In genomic region chr19:44984005-44984404, GRCh38 we compare ENCODE assay signal across 23 cellular contexts. TPM values are rescaled to one million over a fixed set of nuclear protein-coding genes. Genes with fewer than 3 reads are reported as not detected.
DNase-seq lines count a peak whose midpoint lies in the region; ATAC-seq and TF ChIP-seq lines count a peak whose summit lies in the region.
"Had no signal": no experiment of that assay in that cellular context is flagged by ENCODE, and none has a peak within 500 bp of the region (broad histone marks: within the 10 kb centered on the region; RNA-seq: fewer than 3 reads in every experiment).

No MANE protein-coding gene starts in this region.

- H3K36me3 ChIP-seq in neuronal stem cell (replicated peaks in 1 of 2; ENCODE audit: control insufficient read depth in 2 of 2, insufficient read depth in 2 of 2, low read length in 2 of 2) (peaks cover 18 to 84% of the 10 kb centered on the region in 2 donors), mucosa of descending colon (ENCODE audit: low read depth) (no peaks in the 10 kb centered on the region)

- in situ Hi-C loops in GM13977 (cut with MboI; ENCODE audit: low pct_unique_long_range_greater_than_20kb, low sequenced_read_pairs, unreplicated experiment): no loop called here

- H2AFZ ChIP-seq in neuronal stem cell (ENCODE audit: low read length): no peak overlapping the region
- H2AFZ ChIP-seq: GM23338 had no signal

- H3K4me3 ChIP-seq in HL-60 (replicated peaks; ENCODE audit: insufficient read depth, low read length) (no peak overlapping the region), neuronal stem cell (ENCODE audit: low read length in 2 of 2) (no peak overlapping the region), mucosa of descending colon (no peak overlapping the region)
- H3K4me3 ChIP-seq: GM23338, K562, Peyer's patch had no signal

- no peak overlapping the region for H2BK120ac ChIP-seq in neuronal stem cell (ENCODE audit: low read depth, low read length)

- H2BK15ac ChIP-seq in neuronal stem cell (ENCODE audit: low read length): no peak overlapping the region

- H3K4me1 ChIP-seq in neuronal stem cell (ENCODE audit: control insufficient read depth in 2 of 2, insufficient read depth in 1 of 2, low read depth in 1 of 2, low read length in 2 of 2): no peaks in the 10 kb centered on the region
- no peaks in the 10 kb centered on the region for H3K4me1 ChIP-seq in mucosa of descending colon (ENCODE audit: low read depth)
- H3K4me1 ChIP-seq: Peyer's patch had no signal

- no peak overlapping the region for H3K4me2 ChIP-seq in neuronal stem cell (ENCODE audit: insufficient read depth, low read length, poor library complexity, severe bottlenecking)
- H3K4me2 ChIP-seq: GM23338 had no signal

- peaks cover 24% of the 10 kb centered on the region for H3K4me1 Mint-ChIP-seq in dendritic cell treated with granulocyte-macrophage colony-stimulating factor and Interleukin-4, amounts not matched to agents 40 ng/mL and 50 ng/mL, for 4 days (ENCODE audit: low read depth)
- H3K4me1 Mint-ChIP-seq: GM23338 had no signal

- H3K23ac ChIP-seq in neuronal stem cell (ENCODE audit: low read depth, low read length, poor library complexity): no peak overlapping the region

- H2BK5ac ChIP-seq in neuronal stem cell (ENCODE audit: low read length): no peak overlapping the region

- peak overlapping the region; percentile 39 for H3K27ac ChIP-seq in HL-60 (replicated peaks)
- no peak overlapping the region for H3K27ac ChIP-seq in neuronal stem cell (replicated peaks; ENCODE audit: low read length)
- H3K27ac ChIP-seq: C4-2B, Peyer's patch had no signal

- H4K91ac ChIP-seq in neuronal stem cell (ENCODE audit: low read depth, low read length, poor library complexity): no peak overlapping the region

- no peaks in the 10 kb centered on the region for H3K9me3 Mint-ChIP-seq in dendritic cell treated with granulocyte-macrophage colony-stimulating factor and Interleukin-4, amounts not matched to agents 40 ng/mL and 50 ng/mL, for 4 days
- H3K9me3 Mint-ChIP-seq: GM23338 had no signal

- no peak overlapping the region for H3K4me3 Mint-ChIP-seq in dendritic cell treated with granulocyte-macrophage colony-stimulating factor and Interleukin-4, amounts not matched to agents 40 ng/mL and 50 ng/mL, for 4 days
- H3K4me3 Mint-ChIP-seq: GM23338 had no signal

- intact Hi-C loops in dendritic cell treated with granulocyte-macrophage colony-stimulating factor and Interleukin-4, amounts not matched to agents 40 ng/mL and 50 ng/mL, for 4 days (cut with micrococcal nuclease): no loop called here
- intact Hi-C loops in mucosa of descending colon (cut with DNase I, micrococcal nuclease): no loop called here

- WGBS in neuronal stem cell (ENCODE audit: extremely low coverage in 2 of 2, insufficient read length in 2 of 2, insufficient replicate concordance in 1 of 2), 2 donors: no CpG with 5 or more reads among the region's 9 CpGs

- no peak overlapping the region for H2AK5ac ChIP-seq in neuronal stem cell (ENCODE audit: low read depth, low read length)

- no peak overlapping the region for H2BK12ac ChIP-seq in neuronal stem cell (ENCODE audit: low read length)

- no peaks in the 10 kb centered on the region for H3K27me3 Mint-ChIP-seq in dendritic cell treated with granulocyte-macrophage colony-stimulating factor and Interleukin-4, amounts not matched to agents 40 ng/mL and 50 ng/mL, for 4 days

- no peak overlapping the region for H3K14ac ChIP-seq in neuronal stem cell (ENCODE audit: low read length)

- H3K27ac Mint-ChIP-seq in dendritic cell treated with granulocyte-macrophage colony-stimulating factor and Interleukin-4, amounts not matched to agents 40 ng/mL and 50 ng/mL, for 4 days: peak overlapping the region; percentile 33
- H3K27ac Mint-ChIP-seq: GM23338 had no signal

- peaks cover 97% of the 10 kb centered on the region for H3K36me3 Mint-ChIP-seq in dendritic cell treated with granulocyte-macrophage colony-stimulating factor and Interleukin-4, amounts not matched to agents 40 ng/mL and 50 ng/mL, for 4 days (ENCODE audit: low read depth)

- no peak overlapping the region for H3K4ac ChIP-seq in neuronal stem cell (ENCODE audit: low read length)

- H3K9me3 ChIP-seq in neuronal stem cell (replicated peaks in 1 of 2; ENCODE audit: control insufficient read depth in 2 of 2, insufficient read depth in 1 of 2, low read depth in 1 of 2, low read length in 2 of 2) (no peaks in the 10 kb centered on the region), mucosa of descending colon (no peaks in the 10 kb centered on the region)
- H3K9me3 ChIP-seq: Peyer's patch had no signal

- peak overlapping the region; percentile 48 for H4K8ac ChIP-seq in neuronal stem cell (ENCODE audit: low read depth, low read length)

- H3K27me3 ChIP-seq in HL-60 (ENCODE audit: insufficient read depth, poor library complexity, severe bottlenecking) (no peaks in the 10 kb centered on the region), neuronal stem cell (ENCODE audit: control insufficient read depth in 3 of 3, insufficient read depth in 3 of 3, low read depth in 1 of 3, low read length in 3 of 3) (no peaks in the 10 kb centered on the region)
- H3K27me3 ChIP-seq: Peyer's patch had no signal

- peak overlapping the region; percentile 44 for H3K9ac ChIP-seq in neuronal stem cell (ENCODE audit: low read depth, low read length, poor library complexity)

- no peak for TF ChIP-seq CTCF in GM13977 (IDR thresholded peaks at IDR 0.05; ENCODE audit: extremely low read depth, insufficient read depth, missing control alignments)
- TF ChIP-seq CTCF in HL-60 (IDR thresholded peaks at IDR 0.05; ENCODE audit: insufficient read depth, low read length): no peak
- TF ChIP-seq CTCF in mucosa of descending colon (IDR thresholded peaks at IDR 0.05): no peak

- ATAC-seq in GM21381 (IDR thresholded peaks at IDR 0.05; ENCODE audit: unreplicated experiment) (no peak), mucosa of descending colon (no peak), HG02763 (IDR thresholded peaks at IDR 0.05; ENCODE audit: unreplicated experiment) (no peak)
- ATAC-seq: GM23338, HCT116, K562, Right ventricle myocardium inferior had no signal

- peaks cover 1% of the 10 kb centered on the region for H3K79me1 ChIP-seq in neuronal stem cell (ENCODE audit: low read depth, low read length)

- peak; percentile 47 for DNase-seq in GM13977 (ENCODE audit: low spot score)
- DNase-seq in HL-60 (ENCODE audit: low read depth in 1 of 2, low spot score in 1 of 2): peak in 1 of 2 experiments; percentile 59
- DNase-seq in neuronal stem cell (ENCODE audit: low spot score): no peak
- DNase-seq in mucosa of descending colon: no peak
- DNase-seq: ACHN; AML-193; DMS79 treated with DMSO at 0.1 percent for 48 hours; NCI-H1105; NCI-H1694; NCI-H2081 treated with DMSO at 0.1 percent for 48 hours; NCI-H510A; NCI-H748 treated with DMSO at 0.1 percent for 48 hours; NK-92 treated with Interleukin-12 subunit alpha and Interleukin-12 subunit beta, amount 100 ng/mL, for 24 hours; Peyer's patch had no signal

- no peak overlapping the region for H3K18ac ChIP-seq in neuronal stem cell (ENCODE audit: low read length)

RNA-seq across cellular contexts. Expression of gene RELB, which starts 17.3 kb away (rescaled TPM):
- 7.2 TPM for polyA plus RNA-seq in neuronal stem cell (2013, experiment 1 of 2)
- polyA plus RNA-seq in neuronal stem cell (2013, experiment 2 of 2): 7.2 TPM
- 10 to 100 TPM; 20.9 to 30.3 (median 21.1) TPM for total RNA-seq in mucosa of descending colon

RNA-seq across cellular contexts. Expression of gene CLPTM1, which starts 28.8 kb away (rescaled TPM):
- 44.5 TPM for polyA plus RNA-seq in neuronal stem cell (2013, experiment 1 of 2)
- 42.3 TPM for polyA plus RNA-seq in neuronal stem cell (2013, experiment 2 of 2)
- total RNA-seq in mucosa of descending colon: 100 to 1,000 TPM in 2 of 3 donors, 10 to 100 TPM in 1; 98.3 to 125 (median 114) TPM

RNA-seq across cellular contexts. Expression of gene APOC2, which starts 38.2 kb away (rescaled TPM):
- 0.08 TPM for polyA plus RNA-seq in neuronal stem cell (2013, experiment 1 of 2)
- 0.08 TPM for polyA plus RNA-seq in neuronal stem cell (2013, experiment 2 of 2)
- 1 to 10 TPM in 1 of 3 donors, under 1 TPM in 2; 0.80 to 1.6 (median 0.98) TPM for total RNA-seq in mucosa of descending colon
- total RNA-seq: GM23338, Right ventricle myocardium inferior had no signal
- polyA plus RNA-seq: GM23338 had no signal

RNA-seq across cellular contexts. Expression of gene APOC4, which starts 42.0 kb away (rescaled TPM):
- polyA plus RNA-seq in neuronal stem cell (2013, experiment 1 of 2): not detected
- polyA plus RNA-seq in neuronal stem cell (2013, experiment 2 of 2): not detected
- total RNA-seq in mucosa of descending colon: not detected
- total RNA-seq: GM23338, K562, Peyer's patch, Right ventricle myocardium inferior, SK-MEL-5 had no signal
- polyA plus RNA-seq: GM23338 had no signal

RNA-seq across cellular contexts. Expression of gene CLASRP, which starts 54.8 kb away (rescaled TPM):
- polyA plus RNA-seq in neuronal stem cell (2013, experiment 1 of 2): 37.0 TPM
- polyA plus RNA-seq in neuronal stem cell (2013, experiment 2 of 2): 35.8 TPM
- total RNA-seq in mucosa of descending colon: 100 to 1,000 TPM in 1 of 3 donors, 10 to 100 TPM in 2; 79.4 to 113 (median 93.2) TPM
